ENCODE assay signal across 23 cellular contexts in the genomic region with DNA sequence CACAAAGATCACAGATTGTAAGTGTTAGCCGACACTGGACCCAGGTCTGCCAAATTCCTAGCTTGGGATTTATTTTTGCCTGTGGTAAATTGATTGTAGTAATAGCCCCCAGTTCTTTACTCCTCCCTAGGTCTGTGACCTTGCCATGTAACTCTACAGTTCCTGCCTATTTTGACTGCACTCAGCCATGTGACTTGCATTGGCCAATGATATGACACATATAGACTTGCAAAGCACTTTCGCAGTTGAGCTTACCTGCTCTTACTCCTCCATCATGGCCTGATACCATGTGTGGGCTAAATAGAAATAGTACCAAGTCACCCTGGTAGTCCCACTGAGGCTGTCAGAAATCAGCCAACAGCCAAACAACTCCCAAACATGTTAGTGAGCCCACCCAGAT.
A peak's percentile ranks its signal among the peaks of the same experiment; 100 is the strongest.
DNase-seq lines count a peak whose midpoint lies in the region; ATAC-seq, FAIRE-seq and TF ChIP-seq lines count a peak whose summit lies in the region.
"Had no signal": no experiment of that assay in that cellular context is flagged by ENCODE, and none has a peak within 500 bp of the region (broad histone marks: within the 10 kb centered on the region; RNA-seq: fewer than 3 reads in every experiment).

No MANE protein-coding gene starts in this region.

- no peak for TF ChIP-seq RAD21 in IMR-90 (IDR thresholded peaks at IDR 0.05; ENCODE audit: low read length)
- TF ChIP-seq RAD21 in K562 (CRISPR knock-in tag; conservative IDR thresholded peaks at IDR 0.05 in 1 of 2, IDR thresholded peaks at IDR 0.05 in 1 of 2), result no peak

- no peak overlapping the region for H3K4ac ChIP-seq in IMR-90 (ENCODE audit: low read depth, low read length)

- DNase-seq in DND-41 (no peak), IMR-90 (no peak), K562 (ENCODE audit: extremely low read depth in 1 of 4, low spot score in 3 of 4) (no peak), osteoblast (ENCODE audit: insufficient read length, low spot score, missing footprints) (peak; percentile 22), COR-L47 (lab: John Stamatoyannopoulos, UW) (no peak)
- DNase-seq: CD4-positive, CD25-positive, alpha-beta regulatory T cell; CD8-positive, alpha-beta T cell; DMS 273 treated with DMSO at 0.1 percent for 48 hours; DMS79; GF-D8; GM23248; HFFc6 had no signal

- dilution Hi-C loops in IMR-90 (cut with HindIII; ENCODE audit: low sequenced_read_pairs, unreplicated experiment), result no loop called here

- no peak overlapping the region for H2BK20ac ChIP-seq in IMR-90 (ENCODE audit: low read depth, low read length)

- intact Hi-C loops in IMR-90 (cut with micrococcal nuclease), result no loop called here
- intact Hi-C loops in K562 (cut with micrococcal nuclease), result no loop called here

- in situ Hi-C loops in IMR-90 (cut with MboI; ENCODE audit: low sequenced_read_pairs), result no loop called here
- in situ Hi-C loops in K562 (cut with MboI), result no loop called here

- no peak overlapping the region for H3K4me2 ChIP-seq in DND-41 (ENCODE audit: insufficient read depth, low read length)
- no peak overlapping the region for H3K4me2 ChIP-seq in IMR-90 (ENCODE audit: low read depth, low read length)
- H3K4me2 ChIP-seq in K562 (ENCODE audit: insufficient read depth, low read length), result no peak overlapping the region
- H3K4me2 ChIP-seq in osteoblast (ENCODE audit: insufficient read depth, low read length), result no peak overlapping the region
- H3K4me2 ChIP-seq: BLaER1 had no signal

- no peak overlapping the region for H4K8ac ChIP-seq in IMR-90 (ENCODE audit: low read depth in 2 of 2, low read length in 2 of 2)

- no peak overlapping the region for H2BK5ac ChIP-seq in IMR-90 (ENCODE audit: low read depth, low read length, poor library complexity, severe bottlenecking)

- no peak overlapping the region for H3K56ac ChIP-seq in IMR-90 (ENCODE audit: extremely low read depth, insufficient read depth, low read length)

- no peak for TF ChIP-seq CTCF in DND-41 (IDR thresholded peaks at IDR 0.05; ENCODE audit: borderline replicate concordance, extremely low read depth, low read length, poor library complexity, severe bottlenecking)
- TF ChIP-seq CTCF in IMR-90 (conservative IDR thresholded peaks at IDR 0.05; ENCODE audit: low read depth, low read length), result no peak
- TF ChIP-seq CTCF in K562 (IDR thresholded peaks at IDR 0.05 in 2 of 3, conservative IDR thresholded peaks at IDR 0.05 in 1 of 3; ENCODE audit: insufficient read depth in 2 of 3, low read depth in 1 of 3, low read length in 3 of 3), result no peak
- no peak for TF ChIP-seq CTCF in osteoblast (IDR thresholded peaks at IDR 0.05; ENCODE audit: extremely low read depth, low read depth, low read length)

- H4K20me1 ChIP-seq in DND-41 (ENCODE audit: insufficient read depth, low read length), result no peaks in the 10 kb centered on the region
- no peaks in the 10 kb centered on the region for H4K20me1 ChIP-seq in IMR-90 (ENCODE audit: insufficient read depth, low read length)
- no peaks in the 10 kb centered on the region for H4K20me1 ChIP-seq in K562 (replicated peaks; ENCODE audit: control insufficient read depth, insufficient read depth, low read length)
- no peaks in the 10 kb centered on the region for H4K20me1 ChIP-seq in osteoblast (ENCODE audit: insufficient read depth, low read length)
- H4K20me1 ChIP-seq: BLaER1 had no signal

- no peak overlapping the region for H3K18ac ChIP-seq in IMR-90 (ENCODE audit: low read depth, low read length)

- H2BK120ac ChIP-seq in IMR-90 (ENCODE audit: low read depth, low read length), result no peak overlapping the region

- H3K36me3 ChIP-seq in DND-41 (ENCODE audit: insufficient read depth, low read length) (no peaks in the 10 kb centered on the region), IMR-90 (ENCODE audit: control insufficient read depth, insufficient read depth, low read length) (no peaks in the 10 kb centered on the region), K562 (ENCODE audit: control insufficient read depth, insufficient read depth, low read length) (no peaks in the 10 kb centered on the region), osteoblast (ENCODE audit: insufficient read depth, low read length) (no peaks in the 10 kb centered on the region)
- H3K36me3 ChIP-seq: BLaER1, HAP-1 had no signal

- CTCF ChIA-PET in IMR-90 (lab: Yijun Ruan, JAX) (no interaction called here), K562 (lab: Yijun Ruan, JAX; ENCODE audit: low intra/inter-chr PET ratio) (no interaction called here)

- no peak for TF ChIP-seq POLR2A in IMR-90 (IDR thresholded peaks at IDR 0.05; ENCODE audit: low read depth, low read length)
- TF ChIP-seq POLR2A in K562 (conservative IDR thresholded peaks at IDR 0.05), result no peak

- 0 out of 2 replicates have a peak overlapping the region, but pooled peaks have one; percentile 23 for H2AFZ ChIP-seq in DND-41 (ENCODE audit: low read depth, low read length)
- H2AFZ ChIP-seq in IMR-90 (replicated peaks; ENCODE audit: low read length, poor library complexity), result peak overlapping the region; percentile 53
- no peak overlapping the region for H2AFZ ChIP-seq in K562 (ENCODE audit: low read depth, low read length)
- H2AFZ ChIP-seq in osteoblast (ENCODE audit: low read length), result no peak overlapping the region
- H2AFZ ChIP-seq: GM23248 had no signal

- no peak overlapping the region for H2AK9ac ChIP-seq in IMR-90 (replicated peaks; ENCODE audit: low read depth, low read length, poor library complexity)

- H3K79me2 ChIP-seq in DND-41 (ENCODE audit: insufficient read depth, low read length) (no peaks in the 10 kb centered on the region), K562 (ENCODE audit: control insufficient read depth, insufficient read depth, low read length) (no peaks in the 10 kb centered on the region), osteoblast (ENCODE audit: insufficient read depth, low read length) (no peaks in the 10 kb centered on the region)

- FAIRE-seq in K562 (lab: Jason Lieb, UNC), result no peak
- FAIRE-seq: A204.1, D721Med, GM12891, GM18507, H54 had no signal

- no peak overlapping the region for H3K14ac ChIP-seq in IMR-90 (replicated peaks; ENCODE audit: low read depth, low read length)

- WGBS in IMR-90 (ENCODE audit: extremely low coverage in 2 of 2, insufficient read length in 1 of 2), 2 experiments, result no CpG with 5 or more reads among the region's 2 CpGs
- 18% methylated on average over 2 of the region's 2 CpGs for WGBS in K562 (ENCODE audit: insufficient coverage, low coverage, missing lambda C conversion rate)

- H3K4me3 ChIP-seq in DND-41 (ENCODE audit: low read depth in 1 of 2, low read length in 2 of 2) (no peak overlapping the region), IMR-90 (ENCODE audit: insufficient read depth, low read depth, low read length) (no peak overlapping the region), K562 (no peak overlapping the region), osteoblast (ENCODE audit: insufficient read depth, low read length) (no peak overlapping the region)
- H3K4me3 ChIP-seq: BLaER1, GM23248, HAP-1 had no signal

- H4K91ac ChIP-seq in IMR-90 (ENCODE audit: insufficient read depth, low read depth, low read length), result no peak overlapping the region

- no peak overlapping the region for H2BK15ac ChIP-seq in IMR-90 (ENCODE audit: low read depth, low read length)

- H4K5ac ChIP-seq in IMR-90 (ENCODE audit: low read depth, low read length), result no peak overlapping the region

- no peaks in the 10 kb centered on the region for H3K79me1 ChIP-seq in IMR-90 (ENCODE audit: low read depth in 1 of 2, low read length in 2 of 2)

- H3K27ac ChIP-seq in DND-41 (ENCODE audit: low read length) (no peak overlapping the region), IMR-90 (ENCODE audit: insufficient read depth, low read length) (no peak overlapping the region), K562 (ENCODE audit: extremely low read depth, low read depth, low read length) (no peak overlapping the region), osteoblast (ENCODE audit: low read depth, low read length) (no peak overlapping the region)
- H3K27ac ChIP-seq: 22Rv1, BLaER1, C4-2B, GM23248 had no signal

- H2AK5ac ChIP-seq in IMR-90 (ENCODE audit: low read depth, low read length), result no peak overlapping the region

- POLR2A ChIA-PET in IMR-90 (lab: Charles Lee; ENCODE audit: unreplicated experiment), result no interaction called here
- POLR2A ChIA-PET in K562 (lab: Yijun Ruan, JAX), result no interaction called here

- TF ChIP-seq EP300 in K562 (IDR thresholded peaks at IDR 0.05; ENCODE audit: low read length), result no peak

- H3K4me1 ChIP-seq in DND-41 (ENCODE audit: insufficient read depth, low read length), result no peaks in the 10 kb centered on the region
- H3K4me1 ChIP-seq in IMR-90 (ENCODE audit: control insufficient read depth, insufficient read depth, low read length), result no peaks in the 10 kb centered on the region
- no peaks in the 10 kb centered on the region; a peak in 1 of 5 replicates for H3K4me1 ChIP-seq in K562 (replicated peaks in 1 of 2; ENCODE audit: control insufficient read depth in 2 of 2, insufficient read depth in 2 of 2, low read length in 2 of 2)
- no peaks in the 10 kb centered on the region for H3K4me1 ChIP-seq in osteoblast (ENCODE audit: insufficient read depth, low read length)
- H3K4me1 ChIP-seq: BLaER1, HAP-1 had no signal

- H3K9me1 ChIP-seq in IMR-90 (ENCODE audit: insufficient read depth, low read length), result no peaks in the 10 kb centered on the region
- H3K9me1 ChIP-seq in K562 (ENCODE audit: control insufficient read depth, insufficient read depth, low read length), result no peaks in the 10 kb centered on the region

- H3K27me3 ChIP-seq in DND-41 (ENCODE audit: insufficient read depth, low read length, poor library complexity), result no peaks in the 10 kb centered on the region
- H3K27me3 ChIP-seq in IMR-90 (ENCODE audit: control insufficient read depth, insufficient read depth, low read length), result no peaks in the 10 kb centered on the region
- H3K27me3 ChIP-seq in K562 (ENCODE audit: control insufficient read depth in 2 of 2, insufficient read depth in 2 of 2, low read length in 2 of 2), result no peaks in the 10 kb centered on the region
- no peaks in the 10 kb centered on the region for H3K27me3 ChIP-seq in osteoblast (ENCODE audit: insufficient read depth, low read length)
- H3K27me3 ChIP-seq: BLaER1 had no signal

- ATAC-seq in DND-41 (ENCODE audit: insufficient read depth, low read depth), result no peak
- no peak for ATAC-seq in IMR-90 (ENCODE audit: low read depth)
- no peak for ATAC-seq in K562
- ATAC-seq in HG03108 (IDR thresholded peaks at IDR 0.05; ENCODE audit: unreplicated experiment), result no peak
- no peak for ATAC-seq in GM19467 (IDR thresholded peaks at IDR 0.05; ENCODE audit: unreplicated experiment)
- ATAC-seq: CD8-positive, alpha-beta T cell had no signal

- H3K9ac ChIP-seq in DND-41 (ENCODE audit: low read depth, low read length), result no peak overlapping the region
- H3K9ac ChIP-seq in IMR-90 (ENCODE audit: low read depth, low read length), result no peak overlapping the region
- H3K9ac ChIP-seq in K562 (ENCODE audit: insufficient read depth in 1 of 2, low read depth in 2 of 2, low read length in 2 of 2), result no peak overlapping the region
- H3K9ac ChIP-seq: BLaER1, GM23248 had no signal

- H3K9me3 ChIP-seq in DND-41 (ENCODE audit: insufficient read depth, low read length, severe bottlenecking) (no peaks in the 10 kb centered on the region), IMR-90 (ENCODE audit: control insufficient read depth, insufficient read depth, low read length) (no peaks in the 10 kb centered on the region), K562 (replicated peaks; ENCODE audit: control insufficient read depth, insufficient read depth, low read depth, low read length) (no peaks in the 10 kb centered on the region), osteoblast (ENCODE audit: low read depth, low read length) (no peaks in the 10 kb centered on the region)
- H3K9me3 ChIP-seq: BLaER1, HAP-1 had no signal

- BruUV-seq in IMR-90 (replicated peaks; lab: Mats Ljungman, UMichigan) (no TSS peak), K562 (replicated peaks; lab: Mats Ljungman, UMichigan) (no TSS peak)

- H3K23ac ChIP-seq in IMR-90 (ENCODE audit: low read depth, low read length), result no peak overlapping the region

Comparison
In these comparisons a context has a peak if more than half of its experiments do, and no peak if none do; other contexts are left out.
1. H2AFZ ChIP-seq: peak in DND-41 (single experiment) and IMR-90 (single experiment); none in K562 (single experiment) and osteoblast (single experiment).